Comparison of ENCODE assay signal across 21 cellular contexts in the genomic region with DNA sequence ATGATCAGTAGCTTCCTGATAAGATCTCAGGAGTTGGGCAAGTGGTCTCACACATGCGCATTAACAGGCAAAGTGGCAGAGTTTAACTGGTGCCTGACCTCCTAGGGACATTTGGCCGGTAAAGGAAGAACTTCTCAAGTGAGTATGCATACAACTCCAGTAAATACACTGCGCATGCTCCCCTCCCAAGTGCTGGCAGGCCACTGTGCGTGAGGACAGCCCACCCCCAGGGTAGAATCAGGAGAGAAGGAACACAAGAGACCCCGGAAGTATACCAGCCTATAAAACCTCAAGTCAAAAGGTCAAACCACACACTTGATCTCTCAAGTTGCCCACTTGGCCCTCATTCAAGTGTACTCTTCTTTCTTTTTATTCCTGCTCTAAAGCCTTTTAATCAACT.
"Had no signal": no experiment of that assay in that cellular context is flagged by ENCODE, and none has a peak within 500 bp of the region (broad histone marks: within the 10 kb centered on the region; RNA-seq: fewer than 3 reads in every experiment).

No MANE protein-coding gene starts in this region.

- H3K4me3 ChIP-seq: esophagus squamous epithelium, prostate gland, smooth muscle cell had no signal

- H3K4me2 ChIP-seq: smooth muscle cell had no signal

- DNase-seq: activated B cell treated with CpG ODN at 0.5 μM for 24 hours; activated CD4-positive, alpha-beta T cell treated with anti-CD3 and anti-CD28 coated beads, Interleukin-2, amount 50 U/mL, for 1 hour; activated CD8-positive, alpha-beta memory T cell treated with anti-CD3 and anti-CD28 coated beads for 24 hours; activated naive CD8-positive, alpha-beta T cell treated with anti-CD3 and anti-CD28 coated beads for 36 hours; amygdala; brain microvascular endothelial cell; cortex of kidney; effector CD4-positive, alpha-beta T cell; esophagus squamous epithelium; glutamatergic neuron; hypothalamus; left ventricle myocardium superior; nephron progenitor cell; stimulated activated CD4-positive, alpha-beta T cell treated with anti-CD3 and anti-CD28 coated beads, Interleukin-4, amount 100 ng/mL, for 4 hours; stimulated activated CD8-positive, alpha-beta memory T cell treated with anti-CD3 and anti-CD28 coated beads, Interleukin-4, amount 100 ng/mL, for 48 hours; stimulated activated naive CD8-positive, alpha-beta T cell treated with anti-CD3 and anti-CD28 coated beads, Interleukin-15, Interleukin-2, amounts not matched to agents 100 U/mL and 50 U/mL, for 24 hours; T-helper 17 cell had no signal

- H3K9me3 Mint-ChIP-seq: activated naive CD8-positive, alpha-beta T cell treated with anti-CD3 and anti-CD28 coated beads for 36 hours; nephron progenitor cell had no signal

- H3K27me3 ChIP-seq: brain microvascular endothelial cell, esophagus squamous epithelium had no signal

- H3K36me3 Mint-ChIP-seq: activated naive CD8-positive, alpha-beta T cell treated with anti-CD3 and anti-CD28 coated beads for 36 hours had no signal

- H3K4me1 Mint-ChIP-seq: activated B cell treated with CpG ODN at 0.5 μM for 24 hours; activated naive CD8-positive, alpha-beta T cell treated with anti-CD3 and anti-CD28 coated beads for 36 hours; central memory CD8-positive, alpha-beta T cell; T-helper 17 cell had no signal

- H3K27ac ChIP-seq: brain microvascular endothelial cell, esophagus squamous epithelium, prostate gland had no signal

- H3K27me3 Mint-ChIP-seq: activated B cell treated with CpG ODN at 0.5 μM for 24 hours; activated naive CD8-positive, alpha-beta T cell treated with anti-CD3 and anti-CD28 coated beads for 36 hours; central memory CD8-positive, alpha-beta T cell; T-helper 17 cell had no signal

- ATAC-seq: left ventricle myocardium superior; right cardiac atrium; stimulated activated naive CD8-positive, alpha-beta T cell treated with anti-CD3 and anti-CD28 coated beads, Interleukin-15, Interleukin-2, amounts not matched to agents 100 U/mL and 50 U/mL, for 24 hours; T-helper 17 cell had no signal

- H3K36me3 ChIP-seq: brain microvascular endothelial cell, esophagus squamous epithelium, prostate gland had no signal

- H3K9me3 ChIP-seq: esophagus squamous epithelium, prostate gland had no signal

- H3K4me3 Mint-ChIP-seq: activated B cell treated with CpG ODN at 0.5 μM for 24 hours; activated naive CD8-positive, alpha-beta T cell treated with anti-CD3 and anti-CD28 coated beads for 36 hours; central memory CD8-positive, alpha-beta T cell; nephron progenitor cell; T-helper 17 cell had no signal

- H3K4me1 ChIP-seq: prostate gland had no signal

- H3K27ac Mint-ChIP-seq: activated B cell treated with CpG ODN at 0.5 μM for 24 hours; activated naive CD8-positive, alpha-beta T cell treated with anti-CD3 and anti-CD28 coated beads for 36 hours; nephron progenitor cell; T-helper 17 cell had no signal
